Comparison of ENCODE assay signal across 8 cellular contexts in the genomic region with DNA sequence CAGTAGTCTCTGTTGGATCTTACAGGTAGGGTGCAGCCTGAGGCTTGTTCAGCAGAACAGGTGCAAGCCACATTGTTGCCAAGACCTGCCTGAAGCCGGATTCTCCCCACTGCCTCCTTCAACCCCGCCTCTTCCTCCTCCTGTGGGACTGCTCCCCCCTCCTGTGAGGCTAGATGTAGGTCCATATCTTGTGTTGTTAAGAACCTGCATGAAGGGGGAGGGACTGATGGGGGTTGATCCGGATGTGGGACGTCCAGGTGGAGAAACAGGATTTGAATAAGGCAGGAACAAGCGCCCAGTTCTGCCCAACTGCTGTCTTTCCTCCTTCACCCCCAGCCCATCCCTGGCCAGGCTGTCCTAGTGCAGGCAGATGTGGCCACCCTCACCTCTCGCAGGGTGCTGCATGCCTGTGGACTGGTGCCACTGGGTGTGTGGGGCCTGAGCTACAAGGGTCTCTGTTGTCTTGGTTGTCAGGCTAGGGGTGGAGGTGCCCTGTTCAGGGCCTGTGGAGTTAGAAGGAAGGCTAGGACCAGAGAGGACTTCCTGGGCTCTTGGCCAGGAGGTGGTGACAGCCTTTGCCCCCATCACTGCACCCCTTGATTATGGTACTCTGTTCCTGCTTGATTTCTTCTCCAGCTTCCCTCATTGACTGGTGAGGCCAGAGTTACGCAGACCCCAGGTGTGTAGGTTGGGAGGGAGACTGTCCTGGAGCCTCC. TPM values are rescaled to one million over a fixed set of nuclear protein-coding genes. Genes with fewer than 3 reads are reported as not detected.
DNase-seq lines count a peak whose midpoint lies in the region; ATAC-seq and TF ChIP-seq lines count a peak whose summit lies in the region.

No MANE protein-coding gene starts in this region.

- peaks cover 0 to 50% (median 35%) of the 10 kb centered on the region in 9 donors for H3K36me3 ChIP-seq in heart right ventricle
- peaks cover 0 to 37% of the 10 kb centered on the region in 2 donors for H3K36me3 ChIP-seq in left lung

- DNase-seq in heart right ventricle (peak in 1 of 2 donors; percentile 50), Right ventricle myocardium superior (no peak), left lung (no peak), ureter (ENCODE audit: low spot score) (peak; percentile 81)
- no peak for DNase-seq in activated naive CD8-positive, alpha-beta T cell treated with anti-CD3 and anti-CD28 coated beads for 36 hours

- TF ChIP-seq CTCF in heart right ventricle (IDR thresholded peaks at IDR 0.05) (no peak), left lung (IDR thresholded peaks at IDR 0.05) (no peak)

- peak overlapping the region in 9 of 10 donors; percentile 31 to 98 (median 93) for H3K27ac ChIP-seq in heart right ventricle
- peak overlapping the region; percentile 5 to 54 for H3K27ac ChIP-seq in left lung

- H3K27ac Mint-ChIP-seq in activated naive CD8-positive, alpha-beta T cell treated with anti-CD3 and anti-CD28 coated beads for 36 hours = peak overlapping the region; percentile 95

- peaks cover 36% of the 10 kb centered on the region for H3K36me3 Mint-ChIP-seq in activated naive CD8-positive, alpha-beta T cell treated with anti-CD3 and anti-CD28 coated beads for 36 hours

- peaks cover 0 to 5% (median 0%) of the 10 kb centered on the region in 7 donors for H3K27me3 ChIP-seq in heart right ventricle
- peaks cover 0 to 27% of the 10 kb centered on the region in 2 donors for H3K27me3 ChIP-seq in left lung

- peaks cover 28% of the 10 kb centered on the region for H3K4me1 Mint-ChIP-seq in activated naive CD8-positive, alpha-beta T cell treated with anti-CD3 and anti-CD28 coated beads for 36 hours

- intact Hi-C loops in heart right ventricle (cut with DNase I) (loop anchor here in 1 of 10 donors (5.0 kb wide), 1 partner anchor 75 kb away; no protein-coding TSS in a partner anchor), Right ventricle myocardium superior (cut with DNase I) (no loop called here), left lung (cut with DNase I) (no loop called here)

- no peaks in the 10 kb centered on the region for H3K27me3 Mint-ChIP-seq in activated naive CD8-positive, alpha-beta T cell treated with anti-CD3 and anti-CD28 coated beads for 36 hours

- H3K4me3 ChIP-seq in heart right ventricle (peak overlapping the region; percentile 7 to 77 (median 66)), left lung (peak overlapping the region; percentile 46 to 54)

- H3K4me1 ChIP-seq in heart right ventricle (peaks cover 16 to 81% (median 43%) of the 10 kb centered on the region in 9 donors), left lung (peaks cover 8 to 44% of the 10 kb centered on the region in 2 donors)

- WGBS in heart right ventricle, 2 donors = 60 to 75% methylated on average over 7 of the region's 7 CpGs

- H3K9me3 ChIP-seq in heart right ventricle = no peaks in the 10 kb centered on the region
- no peaks in the 10 kb centered on the region for H3K9me3 ChIP-seq in left lung

- no peaks in the 10 kb centered on the region for H3K9me3 Mint-ChIP-seq in activated naive CD8-positive, alpha-beta T cell treated with anti-CD3 and anti-CD28 coated beads for 36 hours

- peak overlapping the region; percentile 96 for H3K4me3 Mint-ChIP-seq in activated naive CD8-positive, alpha-beta T cell treated with anti-CD3 and anti-CD28 coated beads for 36 hours

- ATAC-seq in heart right ventricle (no peak), Right ventricle myocardium superior (ENCODE audit: poor library complexity) (no peak), left lung (peak; percentile 0), HG02885 (IDR thresholded peaks at IDR 0.05; ENCODE audit: poor library complexity, unreplicated experiment) (no peak), HG03457 (IDR thresholded peaks at IDR 0.05; ENCODE audit: unreplicated experiment) (no peak), GM21825 (IDR thresholded peaks at IDR 0.05; ENCODE audit: unreplicated experiment) (no peak)

RNA-seq across cellular contexts. Expression of a gene that starts 1.4 kb away (rescaled TPM):
- total RNA-seq in heart right ventricle = 100 to 1,000 TPM in 6 of 10 donors, 10 to 100 TPM in 4; 34.6 to 588 (median 105) TPM
- polyA plus RNA-seq in heart right ventricle = 10 to 100 TPM; 53.2 to 83.0 TPM
- total RNA-seq in Right ventricle myocardium superior = 46.1 TPM
- 10 to 100 TPM; 88.0 to 92.6 TPM for total RNA-seq in activated naive CD8-positive, alpha-beta T cell treated with anti-CD3 and anti-CD28 coated beads for 36 hours
- total RNA-seq in left lung = 100 to 1,000 TPM in 1 of 2 donors, 10 to 100 TPM in 1; 36.4 to 165 TPM
- 79.2 TPM for total RNA-seq in ureter

RNA-seq across cellular contexts. Expression of a gene that starts 17.1 kb away (rescaled TPM):
- 10 to 100 TPM; 17.5 to 31.8 (median 22.2) TPM for total RNA-seq in heart right ventricle
- 10 to 100 TPM; 14.6 to 90.2 TPM for polyA plus RNA-seq in heart right ventricle
- 23.5 TPM for total RNA-seq in Right ventricle myocardium superior
- 10 to 100 TPM; 39.8 to 41.2 TPM for total RNA-seq in activated naive CD8-positive, alpha-beta T cell treated with anti-CD3 and anti-CD28 coated beads for 36 hours
- total RNA-seq in left lung = 10 to 100 TPM; 35.7 to 42.4 TPM
- 27.2 TPM for total RNA-seq in ureter

RNA-seq across cellular contexts. Expression of a gene that starts 26.9 kb away (rescaled TPM):
- total RNA-seq in heart right ventricle = under 1 TPM in 3 of 10 donors, not detected in 7; 0.19 to 0.52 (median 0.26) TPM
- polyA plus RNA-seq in heart right ventricle = under 1 TPM in 1 of 2 donors, not detected in 1; 0.29 TPM
- total RNA-seq in Right ventricle myocardium superior = 0.35 TPM
- not detected for total RNA-seq in activated naive CD8-positive, alpha-beta T cell treated with anti-CD3 and anti-CD28 coated beads for 36 hours
- 1 to 10 TPM in 1 of 2 donors, under 1 TPM in 1; 0.47 to 4.5 TPM for total RNA-seq in left lung
- 0.78 TPM for total RNA-seq in ureter

RNA-seq across cellular contexts. Expression of a gene that starts 45.9 kb away (rescaled TPM):
- 10 to 100 TPM; 16.6 to 47.0 (median 23.9) TPM for total RNA-seq in heart right ventricle
- 10 to 100 TPM; 27.2 to 58.8 TPM for polyA plus RNA-seq in heart right ventricle
- total RNA-seq in Right ventricle myocardium superior = 19.8 TPM
- total RNA-seq in activated naive CD8-positive, alpha-beta T cell treated with anti-CD3 and anti-CD28 coated beads for 36 hours = 10 to 100 TPM in 1 of 2 experiments, 1 to 10 TPM in 1; 9.1 to 11.3 TPM
- total RNA-seq in left lung = 10 to 100 TPM; 30.6 to 63.7 TPM
- total RNA-seq in ureter = 50.7 TPM
